Comparison of ENCODE assay signal across 24 cellular contexts in genomic region chrX:2468406-2469195, GRCh38. TPM values are rescaled to one million over a fixed set of nuclear protein-coding genes. Genes with fewer than 3 reads are reported as not detected.
A peak's percentile ranks its signal among the peaks of the same experiment; 100 is the strongest.
DNase-seq lines count a peak whose midpoint lies in the region; ATAC-seq, FAIRE-seq and TF ChIP-seq lines count a peak whose summit lies in the region.
"Had no signal": no experiment of that assay in that cellular context is flagged by ENCODE, and none has a peak within 500 bp of the region (broad histone marks: within the 10 kb centered on the region; RNA-seq: fewer than 3 reads in every experiment).

No MANE protein-coding gene starts in this region.

- H3K4me2 ChIP-seq in H1 (ENCODE audit: insufficient read depth in 1 of 2, low read depth in 2 of 2, low read length in 2 of 2): no peak overlapping the region
- H3K4me2 ChIP-seq in neuronal stem cell (ENCODE audit: insufficient read depth, low read length, poor library complexity, severe bottlenecking): no peak overlapping the region
- H3K4me2 ChIP-seq: BLaER1, KMS-11 had no signal

- H4K8ac ChIP-seq in H1 (ENCODE audit: extremely low read depth, insufficient read depth, low read length): no peak overlapping the region; the same call in 1 of the 2 replicates
- H4K8ac ChIP-seq in neuronal stem cell (ENCODE audit: low read depth, low read length): no peak overlapping the region

- POLR2A ChIA-PET in Caco-2 (lab: Charles Lee): no interaction called here
- POLR2A ChIA-PET in HEK293 (lab: Yijun Ruan, JAX): no interaction called here
- POLR2A ChIA-PET in H1 (lab: Charles Lee; ENCODE audit: partially characterized antibody): no interaction called here

- no peak overlapping the region for H2BK12ac ChIP-seq in H1 (ENCODE audit: low read depth, low read length)
- H2BK12ac ChIP-seq in neuronal stem cell (ENCODE audit: low read length): peak overlapping the region; percentile 63

- no peaks in the 10 kb centered on the region for H3K9me3 Mint-ChIP-seq in Caco-2 (ENCODE audit: unreplicated experiment)
- H3K9me3 Mint-ChIP-seq: HFFc6 had no signal

- H2AK5ac ChIP-seq in H1 (ENCODE audit: low read depth, low read length) (peak overlapping the region; percentile 75; the same call in 1 of the 2 replicates), neuronal stem cell (ENCODE audit: low read depth, low read length) (no peak overlapping the region)

- no peak for TF ChIP-seq RAD21 in H1 (IDR thresholded peaks at IDR 0.05 in 1 of 2, conservative IDR thresholded peaks at IDR 0.05 in 1 of 2; ENCODE audit: low read depth in 2 of 2, low read length in 2 of 2)

- BruUV-seq in Caco-2 (replicated peaks; lab: Mats Ljungman, UMichigan): no TSS peak

- H3K23me2 ChIP-seq in H1 (ENCODE audit: low read depth, low read length): no peaks in the 10 kb centered on the region

- 93% methylated on average over 27 of the region's 27 CpGs; no CpG with 5 or more reads in 1 of the 2 experiments for WGBS in H1 (ENCODE audit: extremely low coverage in 1 of 2, insufficient coverage in 1 of 2, insufficient read length in 1 of 2, insufficient replicate concordance in 2 of 2, low coverage in 1 of 2, low lambda C conversion rate in 2 of 2, missing lambda C conversion rate in 1 of 2), 2 experiments
- no CpG with 5 or more reads among the region's 27 CpGs for WGBS in neuronal stem cell (ENCODE audit: extremely low coverage in 2 of 2, insufficient read length in 2 of 2, insufficient replicate concordance in 1 of 2), 2 donors
- 88 to 90% methylated on average over 27 of the region's 27 CpGs for WGBS in aorta, 2 donors

- no peaks in the 10 kb centered on the region for H3K9me3 ChIP-seq in Caco-2
- no peaks in the 10 kb centered on the region for H3K9me3 ChIP-seq in HEK293 (ENCODE audit: control insufficient read depth, insufficient read depth, low read depth, low read length)
- peaks cover 48 to 56% of the 10 kb centered on the region in 2 experiments for H3K9me3 ChIP-seq in H1 (ENCODE audit: insufficient read depth in 2 of 2, low read depth in 1 of 2, low read length in 1 of 2)
- peaks cover 3 to 14% of the 10 kb centered on the region in 2 donors for H3K9me3 ChIP-seq in neuronal stem cell (replicated peaks in 1 of 2; ENCODE audit: control insufficient read depth in 2 of 2, insufficient read depth in 1 of 2, low read depth in 1 of 2, low read length in 2 of 2)
- H3K9me3 ChIP-seq in aorta (ENCODE audit: control insufficient read depth, low read length): no peaks in the 10 kb centered on the region
- H3K9me3 ChIP-seq: SJSA1 had no signal

- H3K4me3 Mint-ChIP-seq in Caco-2 (ENCODE audit: unreplicated experiment): no peak overlapping the region
- H3K4me3 Mint-ChIP-seq: CD4-positive, CD25-positive, alpha-beta regulatory T cell; HFFc6 had no signal

- H4K91ac ChIP-seq in H1 (replicated peaks; ENCODE audit: insufficient read length, low read length) (no peak overlapping the region), neuronal stem cell (ENCODE audit: low read depth, low read length, poor library complexity) (no peak overlapping the region)

- peaks cover 22% of the 10 kb centered on the region for H3K4me1 Mint-ChIP-seq in Caco-2 (ENCODE audit: low read depth, unreplicated experiment)

- peaks cover 42% of the 10 kb centered on the region for H3K36me3 Mint-ChIP-seq in Caco-2 (ENCODE audit: insufficient read depth, unreplicated experiment)

- H3K79me2 ChIP-seq in H1 (ENCODE audit: control insufficient read depth in 1 of 2, insufficient read depth in 2 of 2, low read length in 2 of 2): peaks cover 9 to 87% of the 10 kb centered on the region in 2 experiments

- H4K20me1 ChIP-seq in H1 (replicated peaks in 1 of 2; ENCODE audit: control insufficient read depth in 1 of 2, insufficient read depth in 2 of 2, low read length in 2 of 2): peaks cover 0 to 1% of the 10 kb centered on the region in 2 experiments

- H3K18ac ChIP-seq in H1 (ENCODE audit: extremely low read depth, low read length) (no peak overlapping the region), neuronal stem cell (ENCODE audit: low read length) (peak overlapping the region; percentile 79)

- H2BK15ac ChIP-seq in H1 (ENCODE audit: low read length) (0 out of 2 replicates have a peak overlapping the region, but pooled peaks have one; percentile 33), neuronal stem cell (ENCODE audit: low read length) (no peak overlapping the region)

- no peak for TF ChIP-seq POLR2A in H1 (IDR thresholded peaks at IDR 0.05; ENCODE audit: control extremely low read depth in 1 of 2, low read depth in 2 of 2, low read length in 2 of 2)

- no peak for FAIRE-seq in H1 (lab: Jason Lieb, UNC)
- FAIRE-seq: A204.1, D721Med, GM12892, H54 had no signal

- DNase-seq in Caco-2 (no peak), H1 (ENCODE audit: low read depth in 1 of 2, low spot score in 2 of 2) (no peak), neuronal stem cell (ENCODE audit: low spot score) (no peak), NCI-H2171 (lab: John Stamatoyannopoulos, UW) (no peak), aorta (no peak)
- DNase-seq in central memory CD4-positive, alpha-beta T cell: no peak
- DNase-seq: CD4-positive, CD25-positive, alpha-beta regulatory T cell; GF-D8; HFFc6; IMR-90; MM.1S; NCI-H2029; NCI-H2227 treated with DMSO at 0.1 percent for 48 hours; NCI-H526 treated with DMSO at 0.1 percent for 48 hours; Right ventricle myocardium superior; RPMI8226 had no signal

- H3K79me1 ChIP-seq in H1 (ENCODE audit: low read depth, low read length) (peaks cover 14% of the 10 kb centered on the region), neuronal stem cell (ENCODE audit: low read depth, low read length) (peaks cover 9% of the 10 kb centered on the region)

- H3K27me3 ChIP-seq in Caco-2 (replicated peaks; ENCODE audit: control insufficient read depth, insufficient read depth, low read length) (no peaks in the 10 kb centered on the region), H1 (replicated peaks in 1 of 4; ENCODE audit: control insufficient read depth in 3 of 4, extremely low read depth in 1 of 4, insufficient read depth in 3 of 4, low read length in 3 of 4) (no peaks in the 10 kb centered on the region; a peak in 1 of 7 replicates), neuronal stem cell (ENCODE audit: control insufficient read depth in 3 of 3, insufficient read depth in 3 of 3, low read depth in 1 of 3, low read length in 3 of 3) (no peaks in the 10 kb centered on the region), aorta (ENCODE audit: control insufficient read depth in 1 of 2, insufficient read depth in 2 of 2, low read length in 1 of 2) (no peaks in the 10 kb centered on the region)
- H3K27me3 ChIP-seq: BLaER1, SJSA1 had no signal

- H3K27me3 Mint-ChIP-seq in Caco-2 (ENCODE audit: insufficient read depth, unreplicated experiment): no peaks in the 10 kb centered on the region
- H3K27me3 Mint-ChIP-seq: CD4-positive, CD25-positive, alpha-beta regulatory T cell had no signal

- TF ChIP-seq CTCF in Caco-2 (IDR thresholded peaks at IDR 0.05; ENCODE audit: insufficient read depth in 1 of 2, low read depth in 1 of 2, low read length in 1 of 2, severe bottlenecking in 1 of 2, unreplicated experiment in 1 of 2) (no peak), HEK293 (tag by site-specific recombination; IDR thresholded peaks at IDR 0.05) (no peak), H1 (IDR thresholded peaks at IDR 0.05; ENCODE audit: control extremely low read depth in 1 of 3, insufficient read depth in 1 of 3, low read depth in 1 of 3, low read length in 3 of 3) (no peak)

- no peak overlapping the region for H2BK5ac ChIP-seq in H1 (ENCODE audit: low read depth, low read length)
- H2BK5ac ChIP-seq in neuronal stem cell (ENCODE audit: low read length): no peak overlapping the region

- no peak overlapping the region for H3K56ac ChIP-seq in H1 (replicated peaks; ENCODE audit: insufficient read length, low read depth, low read length)

- CTCF ChIA-PET in Caco-2 (lab: Charles Lee): no interaction called here
- CTCF ChIA-PET in HEK293 (lab: Yijun Ruan, JAX): no interaction called here
- CTCF ChIA-PET in H1 (lab: Charles Lee; ENCODE audit: partially characterized antibody): no interaction called here

- H3K4ac ChIP-seq in H1 (replicated peaks; ENCODE audit: insufficient read length, low read depth, low read length): no peak overlapping the region
- no peak overlapping the region for H3K4ac ChIP-seq in neuronal stem cell (ENCODE audit: low read length)

- H4K5ac ChIP-seq in H1 (ENCODE audit: insufficient read length, low read depth, low read length): no peak overlapping the region

- H3K9ac ChIP-seq in H1 (replicated peaks in 1 of 4; ENCODE audit: extremely low read depth in 1 of 4, low read depth in 3 of 4, low read length in 3 of 4) (no peak overlapping the region), neuronal stem cell (ENCODE audit: low read depth, low read length, poor library complexity) (no peak overlapping the region)
- H3K9ac ChIP-seq: BLaER1, KMS-11 had no signal

- no peak overlapping the region; the same call in 1 of the 2 replicates for H2BK20ac ChIP-seq in H1 (ENCODE audit: low read length)

- H3K14ac ChIP-seq in H1 (ENCODE audit: insufficient read length) (no peak overlapping the region), neuronal stem cell (ENCODE audit: low read length) (peak overlapping the region; percentile 22)

- H3K27ac ChIP-seq in HEK293 (ENCODE audit: extremely low read depth, low read depth, low read length) (no peak overlapping the region), H1 (ENCODE audit: low read depth, low read length) (no peak overlapping the region), neuronal stem cell (replicated peaks; ENCODE audit: low read length) (no peak overlapping the region), aorta (ENCODE audit: low read depth in 1 of 2, low read length in 2 of 2) (no peak overlapping the region)
- H3K27ac ChIP-seq: BLaER1, KMS-11, SJSA1 had no signal

- no peak for ATAC-seq in aorta (ENCODE audit: low FRiP score)

- H3K23ac ChIP-seq in H1 (ENCODE audit: insufficient read length) (no peak overlapping the region), neuronal stem cell (ENCODE audit: low read depth, low read length, poor library complexity) (peak overlapping the region; percentile 7)

- peaks cover 24% of the 10 kb centered on the region for H3K4me1 ChIP-seq in Caco-2
- no peaks in the 10 kb centered on the region for H3K4me1 ChIP-seq in HEK293 (ENCODE audit: control insufficient read depth, insufficient read depth, low read length)
- H3K4me1 ChIP-seq in H1 (replicated peaks in 1 of 4; ENCODE audit: control insufficient read depth in 3 of 4, insufficient read depth in 4 of 4, low read length in 3 of 4): peaks cover 0 to 1% (median 0%) of the 10 kb centered on the region in 4 experiments; a peak in 1 of 7 replicates
- peaks cover 0 to 6% of the 10 kb centered on the region in 2 donors for H3K4me1 ChIP-seq in neuronal stem cell (ENCODE audit: control insufficient read depth in 2 of 2, insufficient read depth in 1 of 2, low read depth in 1 of 2, low read length in 2 of 2)
- no peaks in the 10 kb centered on the region for H3K4me1 ChIP-seq in aorta (ENCODE audit: control insufficient read depth in 1 of 2, insufficient read depth in 2 of 2, low read length in 2 of 2)
- H3K4me1 ChIP-seq: BLaER1, SJSA1 had no signal

- peak overlapping the region; percentile 88 for H3K27ac Mint-ChIP-seq in Caco-2 (ENCODE audit: unreplicated experiment)
- H3K27ac Mint-ChIP-seq: HFFc6 had no signal

- intact Hi-C loops in Caco-2 (cut with micrococcal nuclease; ENCODE audit: unreplicated experiment) (no loop called here), aorta (cut with DNase I) (no loop called here)

- H3K4me3 ChIP-seq in Caco-2 (ENCODE audit: low read depth, low read length): no peak overlapping the region
- no peak overlapping the region for H3K4me3 ChIP-seq in HEK293 (ENCODE audit: low read depth, low read length)
- no peak overlapping the region for H3K4me3 ChIP-seq in H1 (ENCODE audit: extremely low read depth in 1 of 4, insufficient read depth in 2 of 4, low read depth in 3 of 4, low read length in 4 of 4)
- peak overlapping the region in 1 of 2 donors; percentile 4 for H3K4me3 ChIP-seq in neuronal stem cell (ENCODE audit: low read length in 2 of 2)
- no peak overlapping the region for H3K4me3 ChIP-seq in aorta (ENCODE audit: low read length in 2 of 2)
- H3K4me3 ChIP-seq: BLaER1, SJSA1 had no signal

- no peak for TF ChIP-seq EP300 in H1 (IDR thresholded peaks at IDR 0.05; ENCODE audit: borderline replicate concordance in 1 of 2, low read depth in 2 of 2, low read length in 2 of 2)

- H2AFZ ChIP-seq in H1 (ENCODE audit: low read length): no peak overlapping the region
- no peak overlapping the region for H2AFZ ChIP-seq in neuronal stem cell (ENCODE audit: low read length)

- H3K36me3 ChIP-seq in Caco-2 (ENCODE audit: control insufficient read depth, insufficient read depth, low read length): no peaks in the 10 kb centered on the region
- no peaks in the 10 kb centered on the region; a peak in 1 of 3 replicates for H3K36me3 ChIP-seq in HEK293 (ENCODE audit: control insufficient read depth in 2 of 2, insufficient read depth in 1 of 2, low read length in 2 of 2)
- H3K36me3 ChIP-seq in H1 (ENCODE audit: control insufficient read depth in 2 of 4, insufficient read depth in 4 of 4, low read length in 3 of 4): peaks cover 0 to 32% (median 12%) of the 10 kb centered on the region in 4 experiments; a peak in 4 of 8 replicates
- peaks cover 0 to 5% of the 10 kb centered on the region in 2 donors for H3K36me3 ChIP-seq in neuronal stem cell (replicated peaks in 1 of 2; ENCODE audit: control insufficient read depth in 2 of 2, insufficient read depth in 2 of 2, low read length in 2 of 2)
- H3K36me3 ChIP-seq in aorta (ENCODE audit: control insufficient read depth in 1 of 2, insufficient read depth in 2 of 2, low read length in 1 of 2): no peaks in the 10 kb centered on the region
- H3K36me3 ChIP-seq: SJSA1 had no signal

- no peak overlapping the region for H2BK120ac ChIP-seq in H1 (replicated peaks; ENCODE audit: low read depth, low read length)
- H2BK120ac ChIP-seq in neuronal stem cell (ENCODE audit: low read depth, low read length): no peak overlapping the region

RNA-seq across cellular contexts. Expression of gene DHRSX, which starts 32.2 kb away (rescaled TPM):
- total RNA-seq in Caco-2 (2022) (54.2 and 64.1 TPM in 2 replicates), aorta (10 to 100 TPM; 15.7 to 21.8 TPM)
- 29.1 and 35.1 TPM in 2 replicates for total RNA-seq in H1 (2021; fragmentation: NEBNext Ultra II Directional; extraction: Animal tissue kit (Norgen Biotek cat#: 25700))
- polyA plus RNA-seq in H1 (2011; rRNA removed) (43.4 and 46.8 TPM in 2 replicates), aorta (1 to 10 TPM; 6.0 to 7.7 TPM)
- 36.5 TPM for polyA plus RNA-seq in H1 (2011; cell fraction: cytosol; rRNA removed)
- polyA plus RNA-seq in H1 (2011; cell fraction: nucleus; rRNA removed): 54.8 TPM
- 29.2 to 34.0 TPM (median 33.8 TPM) in 4 replicates for polyA plus RNA-seq in H1 (2012, experiment 1 of 2)
- polyA plus RNA-seq in H1 (2012, experiment 2 of 2): 30.9 TPM
- polyA plus RNA-seq in H1 (2013, experiment 1 of 2): 22.1 TPM
- 23.6 TPM for polyA plus RNA-seq in H1 (2013, experiment 2 of 2)
- polyA minus RNA-seq in H1 (2011; rRNA and poly(A)+ RNA removed): 51.6 and 57.5 TPM in 2 replicates
- polyA minus RNA-seq in H1 (2011; cell fraction: cytosol; rRNA and poly(A)+ RNA removed): 15.0 TPM
- polyA minus RNA-seq in H1 (2011; cell fraction: nucleus; rRNA and poly(A)+ RNA removed): 45.8 TPM
- 24.5 TPM for polyA plus RNA-seq in neuronal stem cell (2013, experiment 1 of 2)
- 24.6 TPM for polyA plus RNA-seq in neuronal stem cell (2013, experiment 2 of 2)

RNA-seq across cellular contexts. Expression of gene ZBED1, which starts 32.2 kb away (rescaled TPM):
- total RNA-seq in Caco-2 (2022): 63.7 and 68.8 TPM in 2 replicates
- total RNA-seq in H1 (2021; fragmentation: NEBNext Ultra II Directional; extraction: Animal tissue kit (Norgen Biotek cat#: 25700)): 45.8 and 46.4 TPM in 2 replicates
- polyA plus RNA-seq in H1 (2011; rRNA removed): 28.5 and 41.4 TPM in 2 replicates
- polyA plus RNA-seq in H1 (2011; cell fraction: cytosol; rRNA removed): 33.4 TPM
- 34.7 TPM for polyA plus RNA-seq in H1 (2011; cell fraction: nucleus; rRNA removed)
- polyA plus RNA-seq in H1 (2012, experiment 1 of 2): 23.6 to 30.7 TPM (median 29.1 TPM) in 4 replicates
- 29.3 TPM for polyA plus RNA-seq in H1 (2012, experiment 2 of 2)
- polyA plus RNA-seq in H1 (2013, experiment 1 of 2): 19.5 TPM
- 17.9 TPM for polyA plus RNA-seq in H1 (2013, experiment 2 of 2)
- polyA minus RNA-seq in H1 (2011; rRNA and poly(A)+ RNA removed): 29.9 and 30.2 TPM in 2 replicates
- polyA minus RNA-seq in H1 (2011; cell fraction: cytosol; rRNA and poly(A)+ RNA removed): 40.1 TPM
- polyA minus RNA-seq in H1 (2011; cell fraction: nucleus; rRNA and poly(A)+ RNA removed): 31.7 TPM
- polyA plus RNA-seq in neuronal stem cell (2013, experiment 1 of 2): 19.2 TPM
- polyA plus RNA-seq in neuronal stem cell (2013, experiment 2 of 2): 18.2 TPM
- 10 to 100 TPM; 31.3 to 33.5 TPM for total RNA-seq in aorta
- polyA plus RNA-seq in aorta: 10 to 100 TPM; 15.2 to 15.5 TPM
